In genomic region chr5:134844252-134844651, GRCh38 we compare ENCODE assay signal across 1 cellular context.
TF ChIP-seq lines count a peak whose summit lies in the region.

No MANE protein-coding gene starts in this region.

TF ChIP-seq in K562, 482 proteins besides CTCF, POLR2A, EP300 and RAD21:
- TF ChIP-seq CGGBP1 (CRISPR knock-in tag; IDR thresholded peaks at IDR 0.05), result no peak
- peak; percentile 89 for TF ChIP-seq ZNF121 (CRISPR knock-in tag; conservative IDR thresholded peaks at IDR 0.05)
